Comparison of ENCODE assay signal across 14 cellular contexts in genomic region chr16:78183886-78184553, GRCh38.
A peak's percentile ranks its signal among the peaks of the same experiment; 100 is the strongest.
DNase-seq lines count a peak whose midpoint lies in the region; ATAC-seq and TF ChIP-seq lines count a peak whose summit lies in the region.
"Had no signal": no experiment of that assay in that cellular context is flagged by ENCODE, and none has a peak within 500 bp of the region (broad histone marks: within the 10 kb centered on the region; RNA-seq: fewer than 3 reads in every experiment).

No MANE protein-coding gene starts in this region.

- H3K9me3 Mint-ChIP-seq in nephron: no peaks in the 10 kb centered on the region
- no peaks in the 10 kb centered on the region for H3K9me3 Mint-ChIP-seq in activated CD4-positive, alpha-beta memory T cell treated with anti-CD3 and anti-CD28 coated beads, Interleukin-2, amount 10 ng/mL, durations not matched to agents 7 days and 5 days
- peaks cover under 1% of the 10 kb centered on the region for H3K9me3 Mint-ChIP-seq in activated CD4-positive, alpha-beta T cell treated with anti-CD3 and anti-CD28 coated beads, Interleukin-2, amount 10 ng/mL, durations not matched to agents 7 days and 5 days

- no peaks in the 10 kb centered on the region for H3K36me3 Mint-ChIP-seq in nephron (ENCODE audit: low read depth)
- no peaks in the 10 kb centered on the region for H3K36me3 Mint-ChIP-seq in activated CD4-positive, alpha-beta memory T cell treated with anti-CD3 and anti-CD28 coated beads, Interleukin-2, amount 10 ng/mL, durations not matched to agents 7 days and 5 days (ENCODE audit: low read depth)
- H3K36me3 Mint-ChIP-seq in activated CD4-positive, alpha-beta T cell treated with anti-CD3 and anti-CD28 coated beads, Interleukin-2, amount 10 ng/mL, durations not matched to agents 7 days and 5 days (ENCODE audit: low read depth): no peaks in the 10 kb centered on the region
- H3K36me3 Mint-ChIP-seq: CD14-positive monocyte had no signal

- POLR2A ChIA-PET in activated CD4-positive, alpha-beta memory T cell treated with anti-CD3 and anti-CD28 coated beads, Interleukin-2, amount 10 ng/mL, durations not matched to agents 7 days and 5 days (lab: Charles Lee): no interaction called here
- POLR2A ChIA-PET in activated CD4-positive, alpha-beta T cell treated with anti-CD3 and anti-CD28 coated beads, Interleukin-2, amount 10 ng/mL, durations not matched to agents 7 days and 5 days (lab: Charles Lee): no interaction called here

- no peak overlapping the region for H3K4me3 Mint-ChIP-seq in nephron
- H3K4me3 Mint-ChIP-seq in activated CD4-positive, alpha-beta memory T cell treated with anti-CD3 and anti-CD28 coated beads, Interleukin-2, amount 10 ng/mL, durations not matched to agents 7 days and 5 days: no peak overlapping the region
- H3K4me3 Mint-ChIP-seq in activated CD4-positive, alpha-beta T cell treated with anti-CD3 and anti-CD28 coated beads, Interleukin-2, amount 10 ng/mL, durations not matched to agents 7 days and 5 days: no peak overlapping the region
- H3K4me3 Mint-ChIP-seq: CD14-positive monocyte had no signal

- TF ChIP-seq CTCF in nephron (IDR thresholded peaks at IDR 0.05; ENCODE audit: unreplicated experiment in 3 of 3): no peak

- peak; percentile 76 for DNase-seq in DMS153 treated with DMSO at 0.1 percent for 48 hours (lab: John Stamatoyannopoulos, UW; ENCODE audit: unreplicated experiment)
- peak; percentile 64 for DNase-seq in NCI-H2107 treated with DMSO at 0.1 percent for 48 hours (lab: John Stamatoyannopoulos, UW; ENCODE audit: unreplicated experiment)
- peak; percentile 86 for DNase-seq in cerebellar cortex (ENCODE audit: low spot score)
- no peak for DNase-seq in RKO (ENCODE audit: low spot score)
- no peak for DNase-seq in activated CD4-positive, alpha-beta memory T cell treated with anti-CD3 and anti-CD28 coated beads, Interleukin-2, amount 10 ng/mL, durations not matched to agents 7 days and 5 days
- no peak for DNase-seq in activated CD4-positive, alpha-beta T cell treated with anti-CD3 and anti-CD28 coated beads, Interleukin-2, amount 10 ng/mL, durations not matched to agents 7 days and 5 days
- DNase-seq: activated effector memory CD4-positive, alpha-beta T cell treated with anti-CD3 and anti-CD28 coated beads, Interleukin-2, amount 50 U/mL, for 16 hours; effector CD8-positive, alpha-beta T cell; tibial artery; WERI-Rb-1 had no signal

- peaks cover 16% of the 10 kb centered on the region for H3K4me1 Mint-ChIP-seq in nephron
- H3K4me1 Mint-ChIP-seq in activated CD4-positive, alpha-beta memory T cell treated with anti-CD3 and anti-CD28 coated beads, Interleukin-2, amount 10 ng/mL, durations not matched to agents 7 days and 5 days: no peaks in the 10 kb centered on the region
- H3K4me1 Mint-ChIP-seq in activated CD4-positive, alpha-beta T cell treated with anti-CD3 and anti-CD28 coated beads, Interleukin-2, amount 10 ng/mL, durations not matched to agents 7 days and 5 days: no peaks in the 10 kb centered on the region
- H3K4me1 Mint-ChIP-seq: CD14-positive monocyte had no signal

- H3K27me3 Mint-ChIP-seq in nephron (ENCODE audit: low read depth): peaks cover 15% of the 10 kb centered on the region
- H3K27me3 Mint-ChIP-seq in activated CD4-positive, alpha-beta memory T cell treated with anti-CD3 and anti-CD28 coated beads, Interleukin-2, amount 10 ng/mL, durations not matched to agents 7 days and 5 days: no peaks in the 10 kb centered on the region
- H3K27me3 Mint-ChIP-seq in activated CD4-positive, alpha-beta T cell treated with anti-CD3 and anti-CD28 coated beads, Interleukin-2, amount 10 ng/mL, durations not matched to agents 7 days and 5 days: no peaks in the 10 kb centered on the region

- H3K27ac Mint-ChIP-seq in nephron: peak overlapping the region in 2 of 3 experiments; percentile 68 to 70
- no peak overlapping the region for H3K27ac Mint-ChIP-seq in activated CD4-positive, alpha-beta memory T cell treated with anti-CD3 and anti-CD28 coated beads, Interleukin-2, amount 10 ng/mL, durations not matched to agents 7 days and 5 days
- no peak overlapping the region for H3K27ac Mint-ChIP-seq in activated CD4-positive, alpha-beta T cell treated with anti-CD3 and anti-CD28 coated beads, Interleukin-2, amount 10 ng/mL, durations not matched to agents 7 days and 5 days

- CTCF ChIA-PET in activated CD4-positive, alpha-beta memory T cell treated with anti-CD3 and anti-CD28 coated beads, Interleukin-2, amount 10 ng/mL, durations not matched to agents 7 days and 5 days (lab: Charles Lee): no interaction called here
- CTCF ChIA-PET in activated CD4-positive, alpha-beta T cell treated with anti-CD3 and anti-CD28 coated beads, Interleukin-2, amount 10 ng/mL, durations not matched to agents 7 days and 5 days (lab: Charles Lee): no interaction called here

- ATAC-seq in HG03460 (IDR thresholded peaks at IDR 0.05; ENCODE audit: unreplicated experiment): no peak
- ATAC-seq: GM12878 had no signal

Comparison
In these comparisons a context has a peak if more than half of its experiments do, and no peak if none do; other contexts are left out.
1. DNase-seq: peak in DMS153 treated with DMSO at 0.1 percent for 48 hours (single experiment), NCI-H2107 treated with DMSO at 0.1 percent for 48 hours (single experiment) and cerebellar cortex (single experiment); none in RKO (single experiment), activated CD4-positive, alpha-beta memory T cell treated with anti-CD3 and anti-CD28 coated beads, Interleukin-2, amount 10 ng/mL, durations not matched to agents 7 days and 5 days (single experiment) and activated CD4-positive, alpha-beta T cell treated with anti-CD3 and anti-CD28 coated beads, Interleukin-2, amount 10 ng/mL, durations not matched to agents 7 days and 5 days (single experiment).
2. H3K27ac Mint-ChIP-seq: peak in nephron (2 of 3); none in activated CD4-positive, alpha-beta memory T cell treated with anti-CD3 and anti-CD28 coated beads, Interleukin-2, amount 10 ng/mL, durations not matched to agents 7 days and 5 days (single experiment) and activated CD4-positive, alpha-beta T cell treated with anti-CD3 and anti-CD28 coated beads, Interleukin-2, amount 10 ng/mL, durations not matched to agents 7 days and 5 days (single experiment).